In the genomic region with DNA sequence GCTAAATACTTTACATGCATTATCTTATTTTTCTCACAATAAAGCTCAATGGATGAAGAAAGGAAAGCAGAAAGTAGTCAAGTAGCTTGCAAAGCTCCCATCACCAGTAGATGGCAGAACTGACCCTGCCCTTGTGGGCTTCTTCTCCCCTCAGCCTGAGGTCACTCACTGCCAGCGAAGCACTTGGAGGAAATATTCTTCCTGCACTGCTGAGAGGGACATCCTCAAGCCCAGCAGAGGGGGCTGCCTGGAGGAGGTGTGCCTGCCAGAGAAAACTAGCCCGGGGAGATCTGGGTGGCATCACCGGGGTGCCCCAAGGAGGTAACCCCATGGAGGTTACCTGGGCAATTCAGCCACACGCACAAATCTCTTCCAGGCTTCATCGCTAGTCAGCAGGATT, we compare ENCODE assay signal across 8 cellular contexts. TPM values are rescaled to one million over a fixed set of nuclear protein-coding genes. Genes with fewer than 3 reads are reported as not detected.
DNase-seq lines count a peak whose midpoint lies in the region; ATAC-seq, FAIRE-seq and TF ChIP-seq lines count a peak whose summit lies in the region.

No MANE protein-coding gene starts in this region.

- H3K9ac ChIP-seq in SK-N-SH (no peak overlapping the region), K562 (ENCODE audit: insufficient read depth in 1 of 2, low read depth in 2 of 2, low read length in 2 of 2) (no peak overlapping the region)

- DNase-seq in CD8-positive, alpha-beta memory T cell = peak in 3 of 5 donors; percentile 19 to 65 (median 38)
- peak; percentile 20 to 61 for DNase-seq in HAP-1 (ENCODE audit: low spot score in 2 of 2)
- peak; percentile 57 for DNase-seq in SK-N-SH
- peak in 2 of 4 experiments; percentile 20 to 56 for DNase-seq in K562 (ENCODE audit: extremely low read depth in 1 of 4, low spot score in 3 of 4)
- DNase-seq in iPS-NIHi11 (ENCODE audit: low spot score) = peak; percentile 63
- peak; percentile 51 for DNase-seq in stimulated activated CD4-positive, alpha-beta T cell treated with anti-CD3 and anti-CD28 coated beads, Interleukin-15, amount 100 ng/mL, for 24 hours

- peak; percentile 96 for FAIRE-seq in K562 (lab: Jason Lieb, UNC)

- ATAC-seq in K562 = peak; percentile 72
- ATAC-seq in GM18498 (IDR thresholded peaks at IDR 0.05; ENCODE audit: unreplicated experiment) = no peak
- no peak for ATAC-seq in HG02798 (IDR thresholded peaks at IDR 0.05; ENCODE audit: poor library complexity, unreplicated experiment)

- H2AFZ ChIP-seq in SK-N-SH (ENCODE audit: low read depth) (no peak overlapping the region), K562 (ENCODE audit: low read depth, low read length) (no peak overlapping the region)

- TF ChIP-seq POLR2A in K562 (conservative IDR thresholded peaks at IDR 0.05) = no peak

- peak overlapping the region in 1 of 8 donors; percentile 21 for H3K27ac Mint-ChIP-seq in CD8-positive, alpha-beta memory T cell

- H3K4me1 Mint-ChIP-seq in CD8-positive, alpha-beta memory T cell = peaks cover 6 to 13% (median 9%) of the 10 kb centered on the region in 3 donors

- H3K9me3 Mint-ChIP-seq in CD8-positive, alpha-beta memory T cell = no peaks in the 10 kb centered on the region

- in situ Hi-C loops in HAP-1 (cut with MboI; ENCODE audit: low sequenced_read_pairs) (no loop called here), K562 (cut with MboI) (no loop called here)

- 66% methylated on average over 4 of the region's 5 CpGs for WGBS in SK-N-SH (ENCODE audit: low lambda C conversion rate)
- 72% methylated on average over 4 of the region's 5 CpGs for WGBS in K562 (ENCODE audit: insufficient coverage, low coverage, missing lambda C conversion rate)

- H3K27me3 ChIP-seq in CD8-positive, alpha-beta memory T cell (ENCODE audit: insufficient read depth, low read length, poor library complexity, severe bottlenecking) = no peaks in the 10 kb centered on the region
- H3K27me3 ChIP-seq in HAP-1 (ENCODE audit: low read depth) (no peaks in the 10 kb centered on the region; the same call in 1 of the 2 replicates), SK-N-SH (ENCODE audit: insufficient read depth) (no peaks in the 10 kb centered on the region; the same call in 1 of the 2 replicates), K562 (ENCODE audit: control insufficient read depth in 2 of 2, insufficient read depth in 2 of 2, low read length in 2 of 2) (no peaks in the 10 kb centered on the region)

- no TSS peak for BruUV-seq in K562 (replicated peaks; lab: Mats Ljungman, UMichigan)

- H3K9me2 ChIP-seq in SK-N-SH = no peaks in the 10 kb centered on the region

- H3K9me1 ChIP-seq in K562 (ENCODE audit: control insufficient read depth, insufficient read depth, low read length) = no peaks in the 10 kb centered on the region

- peaks cover 4 to 17% of the 10 kb centered on the region in 2 donors for H3K27me3 Mint-ChIP-seq in CD8-positive, alpha-beta memory T cell

- no peaks in the 10 kb centered on the region for H4K20me1 ChIP-seq in SK-N-SH (ENCODE audit: insufficient read depth)
- H4K20me1 ChIP-seq in K562 (replicated peaks; ENCODE audit: control insufficient read depth, insufficient read depth, low read length) = no peaks in the 10 kb centered on the region

- no peaks in the 10 kb centered on the region for H3K36me3 ChIP-seq in CD8-positive, alpha-beta memory T cell (ENCODE audit: insufficient read depth, low read length)
- H3K36me3 ChIP-seq in HAP-1 (replicated peaks) (no peaks in the 10 kb centered on the region), SK-N-SH (replicated peaks in 1 of 2; ENCODE audit: control insufficient read depth in 1 of 2, insufficient read depth in 2 of 2, low read length in 1 of 2) (no peaks in the 10 kb centered on the region), K562 (ENCODE audit: control insufficient read depth, insufficient read depth, low read length) (peaks cover 31% of the 10 kb centered on the region; the same call in 1 of the 3 replicates)

- CTCF ChIA-PET in CD8-positive, alpha-beta memory T cell (lab: Charles Lee) = interaction anchor here (1.0 to 1.8 kb wide), 4 partner anchors 32 to 293 kb away, joined by 3 to 6 read pairs (median 4); a partner anchor contains a TSS
- CTCF ChIA-PET in SK-N-SH (lab: Yijun Ruan, JAX) (interaction anchor here (0.7 to 4.7 kb wide), 19 partner anchors 12 to 93 kb away, joined by 3 to 28 read pairs (median 4); a partner anchor contains a TSS), K562 (lab: Yijun Ruan, JAX; ENCODE audit: low intra/inter-chr PET ratio) (interaction anchor here (1.7 kb wide), 1 partner anchor 27 kb away, joined by 6 read pairs; no protein-coding TSS in a partner anchor)

- POLR2A ChIA-PET in CD8-positive, alpha-beta memory T cell (lab: Charles Lee) = no interaction called here
- POLR2A ChIA-PET in SK-N-SH (lab: Yijun Ruan, JAX) = no interaction called here
- POLR2A ChIA-PET in K562 (lab: Yijun Ruan, JAX) = interaction anchor here (1.0 kb wide), 1 partner anchor 91 kb away, joined by 3 read pairs; no protein-coding TSS in a partner anchor

- H3K27ac ChIP-seq in CD8-positive, alpha-beta memory T cell (ENCODE audit: low read depth, low read length) = no peak overlapping the region
- H3K27ac ChIP-seq in SK-N-SH (ENCODE audit: low read depth in 2 of 2, low read length in 1 of 2) = no peak overlapping the region; a peak in 1 of 4 replicates
- no peak overlapping the region for H3K27ac ChIP-seq in K562 (ENCODE audit: extremely low read depth, low read depth, low read length)

- H3K36me3 Mint-ChIP-seq in CD8-positive, alpha-beta memory T cell = peaks cover 0 to 3% (median 0%) of the 10 kb centered on the region in 3 donors

- H3F3A ChIP-seq in SK-N-SH (replicated peaks; ENCODE audit: insufficient read depth) = no peaks in the 10 kb centered on the region

- H3K4me3 Mint-ChIP-seq in CD8-positive, alpha-beta memory T cell = no peak overlapping the region

- no peak overlapping the region for H3K4me3 ChIP-seq in CD8-positive, alpha-beta memory T cell (ENCODE audit: low read length)
- H3K4me3 ChIP-seq in HAP-1 (no peak overlapping the region), SK-N-SH (ENCODE audit: low read depth in 2 of 2, low read length in 1 of 2) (no peak overlapping the region), K562 (no peak overlapping the region)

- TF ChIP-seq EP300 in SK-N-SH (IDR thresholded peaks at IDR 0.05; ENCODE audit: borderline replicate concordance in 1 of 2, low read depth in 1 of 2, low read length in 1 of 2) (no peak), K562 (IDR thresholded peaks at IDR 0.05; ENCODE audit: low read length) (no peak)

- H3K9me3 ChIP-seq in CD8-positive, alpha-beta memory T cell (ENCODE audit: low read length) = no peaks in the 10 kb centered on the region
- H3K9me3 ChIP-seq in HAP-1 (no peaks in the 10 kb centered on the region), SK-N-SH (no peaks in the 10 kb centered on the region), K562 (replicated peaks; ENCODE audit: control insufficient read depth, insufficient read depth, low read depth, low read length) (no peaks in the 10 kb centered on the region)

- H3K79me2 ChIP-seq in SK-N-SH (ENCODE audit: insufficient read depth) = no peaks in the 10 kb centered on the region
- peaks cover 1% of the 10 kb centered on the region; the same call in 2 of the 3 replicates for H3K79me2 ChIP-seq in K562 (ENCODE audit: control insufficient read depth, insufficient read depth, low read length)

- TF ChIP-seq RAD21 in SK-N-SH (IDR thresholded peaks at IDR 0.05; ENCODE audit: low read length) = peak; percentile 85
- TF ChIP-seq RAD21 in K562 (CRISPR knock-in tag; conservative IDR thresholded peaks at IDR 0.05 in 1 of 2, IDR thresholded peaks at IDR 0.05 in 1 of 2) = peak; percentile 39 to 73; a peak in 3 of 4 replicates

- intact Hi-C loops in K562 (cut with micrococcal nuclease) = loop anchor here (2.0 kb wide), 1 partner anchor 92 kb away; no protein-coding TSS in a partner anchor

- peak; percentile 78 for TF ChIP-seq CTCF in SK-N-SH (IDR thresholded peaks at IDR 0.05)
- peak; percentile 60 to 73 (median 60) for TF ChIP-seq CTCF in K562 (IDR thresholded peaks at IDR 0.05 in 2 of 3, conservative IDR thresholded peaks at IDR 0.05 in 1 of 3; ENCODE audit: insufficient read depth in 2 of 3, low read depth in 1 of 3, low read length in 3 of 3)

- no peak overlapping the region for H3K4me2 ChIP-seq in SK-N-SH
- H3K4me2 ChIP-seq in K562 (ENCODE audit: insufficient read depth, low read length) = no peak overlapping the region

- no peaks in the 10 kb centered on the region for H3K4me1 ChIP-seq in CD8-positive, alpha-beta memory T cell (ENCODE audit: insufficient read depth, low read length)
- H3K4me1 ChIP-seq in HAP-1 = 0 out of 2 replicates have a peak, but pooled peaks cover 5% of the 10 kb centered on the region
- peaks cover 10 to 40% of the 10 kb centered on the region in 2 experiments; a peak in 2 of 4 replicates for H3K4me1 ChIP-seq in SK-N-SH (ENCODE audit: control insufficient read depth in 1 of 2, insufficient read depth in 2 of 2, low read depth in 1 of 2, low read length in 1 of 2)
- H3K4me1 ChIP-seq in K562 (replicated peaks in 1 of 2; ENCODE audit: control insufficient read depth in 2 of 2, insufficient read depth in 2 of 2, low read length in 2 of 2) = peaks cover 21 to 27% of the 10 kb centered on the region in 2 experiments; a peak in 4 of 5 replicates

RNA-seq across cellular contexts. Expression of a gene that starts 6.6 kb away (rescaled TPM):
- under 1 TPM; 0.42 to 0.46 TPM for total RNA-seq in CD8-positive, alpha-beta memory T cell
- polyA plus RNA-seq in CD8-positive, alpha-beta memory T cell = not detected
- polyA plus RNA-seq in SK-N-SH (2012; rRNA removed) = 0.08 and 0.21 TPM in 2 replicates
- 0.27 and 0.38 TPM in 2 replicates for polyA plus RNA-seq in SK-N-SH (2012; cell fraction: cytosol; rRNA removed)
- 0.13 and 0.18 TPM in 2 replicates for polyA plus RNA-seq in SK-N-SH (2012; cell fraction: nucleus; rRNA removed)
- total RNA-seq in K562 (2011; cell fraction: chromatin; rRNA removed; ENCODE audit: low replicate concordance) = 11.5 and 14.1 TPM in 2 replicates
- total RNA-seq in K562 (2011; cell fraction: nucleolus; rRNA removed) = 8.7 and 14.0 TPM in 2 replicates
- total RNA-seq in K562 (2011; cell fraction: nucleoplasm; rRNA removed) = 14.4 and 15.3 TPM in 2 replicates
- 6.6 and 9.4 TPM in 2 replicates for total RNA-seq in K562 (2014; rRNA removed)
- total RNA-seq in K562 (2014; rRNA removed; fragmentation: Illumina TruSeq; extraction: Trizol) = 7.6 and 9.3 TPM in 2 replicates
- total RNA-seq in K562 (2015; rRNA removed; fragmentation: Illumina TruSeq; extraction: Trizol) = 11.0 and 11.9 TPM in 2 replicates
- 8.9 and 9.8 TPM in 2 replicates for total RNA-seq in K562 (2021)
- polyA plus RNA-seq in K562 (2011; rRNA removed) = 14.3 and 14.5 TPM in 2 replicates
- 14.6 and 18.4 TPM in 2 replicates for polyA plus RNA-seq in K562 (2011; cell fraction: cytosol; rRNA removed)
- 8.5 and 10.5 TPM in 2 replicates for polyA plus RNA-seq in K562 (2011; cell fraction: nucleus; rRNA removed)
- 16.0 and 18.4 TPM in 2 replicates for polyA plus RNA-seq in K562 (2012)
- polyA plus RNA-seq in K562 (2014; fragmentation: Illumina TruSeq; extraction: Trizol) = 8.1 and 10.2 TPM in 2 replicates
- 10 to 100 TPM in 1 of 2 experiments, 1 to 10 TPM in 1; 8.9 to 15.0 TPM for polyA plus RNA-seq in K562 (2014; fragmentation: Nextera tagmentation; extraction: Ambion mirVana)
- 6.5 and 7.2 TPM in 2 replicates for polyA plus RNA-seq in K562 (2014; rRNA removed)
- polyA minus RNA-seq in K562 (2011; rRNA and poly(A)+ RNA removed) = 32.8 and 36.6 TPM in 2 replicates
- 9.2 and 12.4 TPM in 2 replicates for polyA minus RNA-seq in K562 (2011; cell fraction: cytosol; rRNA and poly(A)+ RNA removed)
- 6.5 and 15.6 TPM in 2 replicates for polyA minus RNA-seq in K562 (2011; cell fraction: nucleus; rRNA and poly(A)+ RNA removed)

RNA-seq across cellular contexts. Expression of a gene that starts 34.4 kb away (rescaled TPM):
- total RNA-seq in CD8-positive, alpha-beta memory T cell = 10 to 100 TPM; 43.1 to 48.3 TPM
- 102 TPM for polyA plus RNA-seq in CD8-positive, alpha-beta memory T cell
- polyA plus RNA-seq in SK-N-SH (2012; rRNA removed) = 0.21 and 1.1 TPM in 2 replicates
- polyA plus RNA-seq in SK-N-SH (2012; cell fraction: cytosol; rRNA removed) = 0.09 and 0.17 TPM in 2 replicates
- polyA plus RNA-seq in SK-N-SH (2012; cell fraction: nucleus; rRNA removed) = 0.14 and 0.32 TPM in 2 replicates
- total RNA-seq in K562 (2011; cell fraction: chromatin; rRNA removed; ENCODE audit: low replicate concordance) = 1.7 TPM in 2 replicates
- total RNA-seq in K562 (2011; cell fraction: nucleolus; rRNA removed) = 0.50 and 0.53 TPM in 2 replicates
- not detected in 2 replicates for total RNA-seq in K562 (2011; cell fraction: nucleoplasm; rRNA removed)
- 0.69 TPM in 1 of 2 replicates, not detected in the other for total RNA-seq in K562 (2014; rRNA removed)
- total RNA-seq in K562 (2014; rRNA removed; fragmentation: Illumina TruSeq; extraction: Trizol) = 0.33 and 0.73 TPM in 2 replicates
- 0.25 and 0.38 TPM in 2 replicates for total RNA-seq in K562 (2015; rRNA removed; fragmentation: Illumina TruSeq; extraction: Trizol)
- 0.67 and 1.1 TPM in 2 replicates for total RNA-seq in K562 (2021)
- 0.32 and 0.54 TPM in 2 replicates for polyA plus RNA-seq in K562 (2011; rRNA removed)
- 0.04 and 0.09 TPM in 2 replicates for polyA plus RNA-seq in K562 (2011; cell fraction: cytosol; rRNA removed)
- polyA plus RNA-seq in K562 (2011; cell fraction: nucleus; rRNA removed) = 0.11 and 0.75 TPM in 2 replicates
- polyA plus RNA-seq in K562 (2012) = 0.66 and 2.7 TPM in 2 replicates
- 0.87 and 1.1 TPM in 2 replicates for polyA plus RNA-seq in K562 (2014; fragmentation: Illumina TruSeq; extraction: Trizol)
- under 1 TPM; 0.25 to 0.80 TPM for polyA plus RNA-seq in K562 (2014; fragmentation: Nextera tagmentation; extraction: Ambion mirVana)
- 0.18 and 0.93 TPM in 2 replicates for polyA plus RNA-seq in K562 (2014; rRNA removed)
- polyA minus RNA-seq in K562 (2011; rRNA and poly(A)+ RNA removed) = 0.21 and 0.35 TPM in 2 replicates
- polyA minus RNA-seq in K562 (2011; cell fraction: cytosol; rRNA and poly(A)+ RNA removed) = not detected in 2 replicates
- 0.54 TPM in 1 of 2 replicates, not detected in the other for polyA minus RNA-seq in K562 (2011; cell fraction: nucleus; rRNA and poly(A)+ RNA removed)

RNA-seq across cellular contexts. Expression of a gene that starts 44.4 kb away (rescaled TPM):
- total RNA-seq in CD8-positive, alpha-beta memory T cell = 10 to 100 TPM; 59.0 to 62.8 TPM
- 27.1 TPM for polyA plus RNA-seq in CD8-positive, alpha-beta memory T cell
- polyA plus RNA-seq in SK-N-SH (2012; rRNA removed) (8.3 and 9.4 TPM in 2 replicates), K562 (2011; rRNA removed) (5.4 and 7.7 TPM in 2 replicates), K562 (2014; fragmentation: Illumina TruSeq; extraction: Trizol) (8.9 and 9.4 TPM in 2 replicates), K562 (2014; fragmentation: Nextera tagmentation; extraction: Ambion mirVana) (1 to 10 TPM; 2.7 to 6.8 TPM), K562 (2014; rRNA removed) (6.6 and 6.9 TPM in 2 replicates)
- polyA plus RNA-seq in SK-N-SH (2012; cell fraction: cytosol; rRNA removed) = 4.9 and 6.9 TPM in 2 replicates
- 21.0 and 23.6 TPM in 2 replicates for polyA plus RNA-seq in SK-N-SH (2012; cell fraction: nucleus; rRNA removed)
- 7.9 and 14.5 TPM in 2 replicates for total RNA-seq in K562 (2011; cell fraction: chromatin; rRNA removed; ENCODE audit: low replicate concordance)
- 9.6 and 11.0 TPM in 2 replicates for total RNA-seq in K562 (2011; cell fraction: nucleolus; rRNA removed)
- total RNA-seq in K562 (2011; cell fraction: nucleoplasm; rRNA removed) = 11.5 and 15.8 TPM in 2 replicates
- total RNA-seq in K562 (2014; rRNA removed) (8.9 and 9.7 TPM in 2 replicates), K562 (2014; rRNA removed; fragmentation: Illumina TruSeq; extraction: Trizol) (9.3 and 10.6 TPM in 2 replicates), K562 (2015; rRNA removed; fragmentation: Illumina TruSeq; extraction: Trizol) (9.6 and 10.6 TPM in 2 replicates), K562 (2021) (9.7 and 10.6 TPM in 2 replicates)
- 5.7 and 7.9 TPM in 2 replicates for polyA plus RNA-seq in K562 (2011; cell fraction: cytosol; rRNA removed)
- 7.8 and 12.8 TPM in 2 replicates for polyA plus RNA-seq in K562 (2011; cell fraction: nucleus; rRNA removed)
- polyA plus RNA-seq in K562 (2012) = 12.3 and 12.8 TPM in 2 replicates
- 7.8 and 13.2 TPM in 2 replicates for polyA minus RNA-seq in K562 (2011; rRNA and poly(A)+ RNA removed)
- 3.5 and 6.3 TPM in 2 replicates for polyA minus RNA-seq in K562 (2011; cell fraction: cytosol; rRNA and poly(A)+ RNA removed)
- 2.4 and 3.6 TPM in 2 replicates for polyA minus RNA-seq in K562 (2011; cell fraction: nucleus; rRNA and poly(A)+ RNA removed)

RNA-seq across cellular contexts. Expression of a gene that starts 58.0 kb away (rescaled TPM):
- total RNA-seq in CD8-positive, alpha-beta memory T cell = 10 to 100 TPM; 32.8 to 34.3 TPM
- polyA plus RNA-seq in CD8-positive, alpha-beta memory T cell = 25.6 TPM
- polyA plus RNA-seq in SK-N-SH (2012; rRNA removed) (0.42 and 0.56 TPM in 2 replicates), K562 (2011; rRNA removed) (4.7 and 5.6 TPM in 2 replicates), K562 (2014; fragmentation: Illumina TruSeq; extraction: Trizol) (9.5 and 9.7 TPM in 2 replicates), K562 (2014; fragmentation: Nextera tagmentation; extraction: Ambion mirVana) (1 to 10 TPM; 2.5 to 4.2 TPM), K562 (2014; rRNA removed) (5.3 and 6.9 TPM in 2 replicates)
- 0.36 and 0.62 TPM in 2 replicates for polyA plus RNA-seq in SK-N-SH (2012; cell fraction: cytosol; rRNA removed)
- 0.33 and 0.64 TPM in 2 replicates for polyA plus RNA-seq in SK-N-SH (2012; cell fraction: nucleus; rRNA removed)
- total RNA-seq in K562 (2011; cell fraction: chromatin; rRNA removed; ENCODE audit: low replicate concordance) = 16.6 and 19.1 TPM in 2 replicates
- 16.3 and 21.5 TPM in 2 replicates for total RNA-seq in K562 (2011; cell fraction: nucleolus; rRNA removed)
- 19.4 and 21.1 TPM in 2 replicates for total RNA-seq in K562 (2011; cell fraction: nucleoplasm; rRNA removed)
- total RNA-seq in K562 (2014; rRNA removed) (5.8 TPM in 2 replicates), K562 (2014; rRNA removed; fragmentation: Illumina TruSeq; extraction: Trizol) (3.5 and 4.1 TPM in 2 replicates), K562 (2015; rRNA removed; fragmentation: Illumina TruSeq; extraction: Trizol) (7.0 and 7.3 TPM in 2 replicates), K562 (2021) (8.1 and 9.0 TPM in 2 replicates)
- polyA plus RNA-seq in K562 (2011; cell fraction: cytosol; rRNA removed) = 2.8 and 4.2 TPM in 2 replicates
- 7.4 and 14.5 TPM in 2 replicates for polyA plus RNA-seq in K562 (2011; cell fraction: nucleus; rRNA removed)
- 21.2 and 33.8 TPM in 2 replicates for polyA plus RNA-seq in K562 (2012)
- polyA minus RNA-seq in K562 (2011; rRNA and poly(A)+ RNA removed) = 4.9 and 5.3 TPM in 2 replicates
- 1.2 and 5.9 TPM in 2 replicates for polyA minus RNA-seq in K562 (2011; cell fraction: cytosol; rRNA and poly(A)+ RNA removed)
- polyA minus RNA-seq in K562 (2011; cell fraction: nucleus; rRNA and poly(A)+ RNA removed) = 2.6 and 3.2 TPM in 2 replicates

Comparison
In these comparisons a context has a peak if more than half of its experiments do, and no peak if none do; other contexts are left out.
1. RNA of a gene that starts 34.4 kb away (polyA plus RNA-seq): 102 TPM in CD8-positive, alpha-beta memory T cell (single experiment); 0.09 to 1.1 TPM in SK-N-SH and 0.04 to 2.7 TPM in K562; every median in the first group is over 10 times any median in the second.